Comparison of ENCODE assay signal across 1 cellular context in the genomic region with DNA sequence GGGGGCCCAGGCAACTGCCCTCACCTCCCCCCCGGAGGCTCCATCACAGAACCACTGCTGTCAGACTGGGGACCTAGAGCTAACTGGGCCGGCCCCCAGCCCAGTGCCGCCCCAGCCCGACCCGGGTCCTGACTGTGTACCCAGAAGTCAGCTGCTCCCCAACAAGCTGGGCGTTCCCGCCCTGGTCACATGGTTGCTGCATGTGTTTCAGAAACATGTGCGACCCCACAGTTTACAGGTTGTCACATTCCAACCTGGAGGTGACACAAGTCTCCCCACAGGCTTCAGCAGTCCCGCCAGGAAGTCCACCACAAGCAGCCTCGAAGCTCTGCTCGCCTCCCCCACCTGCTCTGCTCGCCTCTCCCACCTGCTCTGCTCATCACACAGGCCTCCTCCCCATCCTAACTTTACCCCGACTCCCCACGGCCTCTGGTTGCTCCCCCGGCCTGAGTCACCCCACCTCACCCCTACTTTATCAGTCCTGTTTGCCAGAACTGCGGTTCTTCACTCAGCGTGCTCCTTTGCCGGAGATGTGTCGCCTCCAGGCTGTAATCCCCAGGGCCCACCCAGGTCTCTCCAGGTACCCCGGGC.
TF ChIP-seq lines count a peak whose summit lies in the region.

No MANE protein-coding gene starts in this region.

TF ChIP-seq in K562, 482 proteins besides CTCF, POLR2A, EP300 and RAD21 (continued from another document and continues in another):
- TF ChIP-seq, protein P1, sequence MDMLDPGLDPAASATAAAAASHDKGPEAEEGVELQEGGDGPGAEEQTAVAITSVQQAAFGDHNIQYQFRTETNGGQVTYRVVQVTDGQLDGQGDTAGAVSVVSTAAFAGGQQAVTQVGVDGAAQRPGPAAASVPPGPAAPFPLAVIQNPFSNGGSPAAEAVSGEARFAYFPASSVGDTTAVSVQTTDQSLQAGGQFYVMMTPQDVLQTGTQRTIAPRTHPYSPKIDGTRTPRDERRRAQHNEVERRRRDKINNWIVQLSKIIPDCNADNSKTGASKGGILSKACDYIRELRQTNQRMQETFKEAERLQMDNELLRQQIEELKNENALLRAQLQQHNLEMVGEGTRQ (CRISPR knock-in tag; IDR thresholded peaks at IDR 0.05) = 0 out of 2 replicates have a peak, but pooled peaks have one; percentile 16
- TF ChIP-seq, protein P2, sequence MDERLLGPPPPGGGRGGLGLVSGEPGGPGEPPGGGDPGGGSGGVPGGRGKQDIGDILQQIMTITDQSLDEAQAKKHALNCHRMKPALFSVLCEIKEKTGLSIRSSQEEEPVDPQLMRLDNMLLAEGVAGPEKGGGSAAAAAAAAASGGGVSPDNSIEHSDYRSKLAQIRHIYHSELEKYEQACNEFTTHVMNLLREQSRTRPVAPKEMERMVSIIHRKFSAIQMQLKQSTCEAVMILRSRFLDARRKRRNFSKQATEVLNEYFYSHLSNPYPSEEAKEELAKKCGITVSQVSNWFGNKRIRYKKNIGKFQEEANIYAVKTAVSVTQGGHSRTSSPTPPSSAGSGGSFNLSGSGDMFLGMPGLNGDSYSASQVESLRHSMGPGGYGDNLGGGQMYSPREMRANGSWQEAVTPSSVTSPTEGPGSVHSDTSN (CRISPR knock-in tag; IDR thresholded peaks at IDR 0.05; ENCODE audit: low read depth) = no peak
- TF ChIP-seq, protein P2 (tag; conservative IDR thresholded peaks at IDR 0.05; ENCODE audit: low read depth) = no peak
- no peak for TF ChIP-seq PHF21A (IDR thresholded peaks at IDR 0.05; ENCODE audit: borderline replicate concordance, low read depth)
- no peak for TF ChIP-seq RBM17 (IDR thresholded peaks at IDR 0.05; ENCODE audit: borderline replicate concordance, low read depth, low read length)
- TF ChIP-seq, protein P3, sequence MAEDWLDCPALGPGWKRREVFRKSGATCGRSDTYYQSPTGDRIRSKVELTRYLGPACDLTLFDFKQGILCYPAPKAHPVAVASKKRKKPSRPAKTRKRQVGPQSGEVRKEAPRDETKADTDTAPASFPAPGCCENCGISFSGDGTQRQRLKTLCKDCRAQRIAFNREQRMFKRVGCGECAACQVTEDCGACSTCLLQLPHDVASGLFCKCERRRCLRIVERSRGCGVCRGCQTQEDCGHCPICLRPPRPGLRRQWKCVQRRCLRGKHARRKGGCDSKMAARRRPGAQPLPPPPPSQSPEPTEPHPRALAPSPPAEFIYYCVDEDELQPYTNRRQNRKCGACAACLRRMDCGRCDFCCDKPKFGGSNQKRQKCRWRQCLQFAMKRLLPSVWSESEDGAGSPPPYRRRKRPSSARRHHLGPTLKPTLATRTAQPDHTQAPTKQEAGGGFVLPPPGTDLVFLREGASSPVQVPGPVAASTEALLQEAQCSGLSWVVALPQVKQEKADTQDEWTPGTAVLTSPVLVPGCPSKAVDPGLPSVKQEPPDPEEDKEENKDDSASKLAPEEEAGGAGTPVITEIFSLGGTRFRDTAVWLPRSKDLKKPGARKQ (CRISPR knock-in tag; IDR thresholded peaks at IDR 0.05) = no peak
- TF ChIP-seq, protein P4, sequence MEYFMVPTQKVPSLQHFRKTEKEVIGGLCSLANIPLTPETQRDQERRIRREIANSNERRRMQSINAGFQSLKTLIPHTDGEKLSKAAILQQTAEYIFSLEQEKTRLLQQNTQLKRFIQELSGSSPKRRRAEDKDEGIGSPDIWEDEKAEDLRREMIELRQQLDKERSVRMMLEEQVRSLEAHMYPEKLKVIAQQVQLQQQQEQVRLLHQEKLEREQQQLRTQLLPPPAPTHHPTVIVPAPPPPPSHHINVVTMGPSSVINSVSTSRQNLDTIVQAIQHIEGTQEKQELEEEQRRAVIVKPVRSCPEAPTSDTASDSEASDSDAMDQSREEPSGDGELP (CRISPR knock-in tag; IDR thresholded peaks at IDR 0.05; ENCODE audit: borderline replicate concordance) = peak; percentile 74
- TF ChIP-seq, protein P5, sequence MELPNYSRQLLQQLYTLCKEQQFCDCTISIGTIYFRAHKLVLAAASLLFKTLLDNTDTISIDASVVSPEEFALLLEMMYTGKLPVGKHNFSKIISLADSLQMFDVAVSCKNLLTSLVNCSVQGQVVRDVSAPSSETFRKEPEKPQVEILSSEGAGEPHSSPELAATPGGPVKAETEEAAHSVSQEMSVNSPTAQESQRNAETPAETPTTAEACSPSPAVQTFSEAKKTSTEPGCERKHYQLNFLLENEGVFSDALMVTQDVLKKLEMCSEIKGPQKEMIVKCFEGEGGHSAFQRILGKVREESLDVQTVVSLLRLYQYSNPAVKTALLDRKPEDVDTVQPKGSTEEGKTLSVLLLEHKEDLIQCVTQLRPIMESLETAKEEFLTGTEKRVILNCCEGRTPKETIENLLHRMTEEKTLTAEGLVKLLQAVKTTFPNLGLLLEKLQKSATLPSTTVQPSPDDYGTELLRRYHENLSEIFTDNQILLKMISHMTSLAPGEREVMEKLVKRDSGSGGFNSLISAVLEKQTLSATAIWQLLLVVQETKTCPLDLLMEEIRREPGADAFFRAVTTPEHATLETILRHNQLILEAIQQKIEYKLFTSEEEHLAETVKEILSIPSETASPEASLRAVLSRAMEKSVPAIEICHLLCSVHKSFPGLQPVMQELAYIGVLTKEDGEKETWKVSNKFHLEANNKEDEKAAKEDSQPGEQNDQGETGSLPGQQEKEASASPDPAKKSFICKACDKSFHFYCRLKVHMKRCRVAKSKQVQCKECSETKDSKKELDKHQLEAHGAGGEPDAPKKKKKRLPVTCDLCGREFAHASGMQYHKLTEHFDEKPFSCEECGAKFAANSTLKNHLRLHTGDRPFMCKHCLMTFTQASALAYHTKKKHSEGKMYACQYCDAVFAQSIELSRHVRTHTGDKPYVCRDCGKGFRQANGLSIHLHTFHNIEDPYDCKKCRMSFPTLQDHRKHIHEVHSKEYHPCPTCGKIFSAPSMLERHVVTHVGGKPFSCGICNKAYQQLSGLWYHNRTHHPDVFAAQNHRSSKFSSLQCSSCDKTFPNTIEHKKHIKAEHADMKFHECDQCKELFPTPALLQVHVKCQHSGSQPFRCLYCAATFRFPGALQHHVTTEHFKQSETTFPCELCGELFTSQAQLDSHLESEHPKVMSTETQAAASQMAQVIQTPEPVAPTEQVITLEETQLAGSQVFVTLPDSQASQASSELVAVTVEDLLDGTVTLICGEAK (IDR thresholded peaks at IDR 0.05) = no peak
- TF ChIP-seq, protein P5 (CRISPR knock-in tag; IDR thresholded peaks at IDR 0.05) = no peak
- TF ChIP-seq, protein P6, sequence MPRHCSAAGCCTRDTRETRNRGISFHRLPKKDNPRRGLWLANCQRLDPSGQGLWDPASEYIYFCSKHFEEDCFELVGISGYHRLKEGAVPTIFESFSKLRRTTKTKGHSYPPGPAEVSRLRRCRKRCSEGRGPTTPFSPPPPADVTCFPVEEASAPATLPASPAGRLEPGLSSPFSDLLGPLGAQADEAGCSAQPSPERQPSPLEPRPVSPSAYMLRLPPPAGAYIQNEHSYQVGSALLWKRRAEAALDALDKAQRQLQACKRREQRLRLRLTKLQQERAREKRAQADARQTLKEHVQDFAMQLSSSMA (CRISPR knock-in tag; IDR thresholded peaks at IDR 0.05) = no peak
- TF ChIP-seq XRCC5 (IDR thresholded peaks at IDR 0.05; ENCODE audit: low read depth, low read length) = no peak
- TF ChIP-seq HEY1 (CRISPR knock-in tag; IDR thresholded peaks at IDR 0.05; ENCODE audit: borderline replicate concordance) = no peak
- no peak for TF ChIP-seq KHSRP (IDR thresholded peaks at IDR 0.05)
- no peak for TF ChIP-seq ILK (tag; IDR thresholded peaks at IDR 0.05; ENCODE audit: borderline replicate concordance, low read depth)
- TF ChIP-seq KAT8 (IDR thresholded peaks at IDR 0.05; ENCODE audit: low read depth) = no peak
- no peak for TF ChIP-seq ZFP1 (CRISPR knock-in tag; IDR thresholded peaks at IDR 0.05)
- TF ChIP-seq ESRRA (IDR thresholded peaks at IDR 0.05; ENCODE audit: borderline replicate concordance, low read depth) = no peak
- no peak for TF ChIP-seq KLF10 (CRISPR knock-in tag; IDR thresholded peaks at IDR 0.05)
- TF ChIP-seq, protein P7, sequence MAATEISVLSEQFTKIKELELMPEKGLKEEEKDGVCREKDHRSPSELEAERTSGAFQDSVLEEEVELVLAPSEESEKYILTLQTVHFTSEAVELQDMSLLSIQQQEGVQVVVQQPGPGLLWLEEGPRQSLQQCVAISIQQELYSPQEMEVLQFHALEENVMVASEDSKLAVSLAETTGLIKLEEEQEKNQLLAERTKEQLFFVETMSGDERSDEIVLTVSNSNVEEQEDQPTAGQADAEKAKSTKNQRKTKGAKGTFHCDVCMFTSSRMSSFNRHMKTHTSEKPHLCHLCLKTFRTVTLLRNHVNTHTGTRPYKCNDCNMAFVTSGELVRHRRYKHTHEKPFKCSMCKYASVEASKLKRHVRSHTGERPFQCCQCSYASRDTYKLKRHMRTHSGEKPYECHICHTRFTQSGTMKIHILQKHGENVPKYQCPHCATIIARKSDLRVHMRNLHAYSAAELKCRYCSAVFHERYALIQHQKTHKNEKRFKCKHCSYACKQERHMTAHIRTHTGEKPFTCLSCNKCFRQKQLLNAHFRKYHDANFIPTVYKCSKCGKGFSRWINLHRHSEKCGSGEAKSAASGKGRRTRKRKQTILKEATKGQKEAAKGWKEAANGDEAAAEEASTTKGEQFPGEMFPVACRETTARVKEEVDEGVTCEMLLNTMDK (IDR thresholded peaks at IDR 0.05; ENCODE audit: borderline replicate concordance, insufficient read depth, low read depth, low read length, poor library complexity, severe bottlenecking) = no peak
- no peak for TF ChIP-seq THRAP3 (IDR thresholded peaks at IDR 0.05; ENCODE audit: borderline replicate concordance)
- TF ChIP-seq, protein P8, sequence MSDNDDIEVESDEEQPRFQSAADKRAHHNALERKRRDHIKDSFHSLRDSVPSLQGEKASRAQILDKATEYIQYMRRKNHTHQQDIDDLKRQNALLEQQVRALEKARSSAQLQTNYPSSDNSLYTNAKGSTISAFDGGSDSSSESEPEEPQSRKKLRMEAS (CRISPR knock-in tag; IDR thresholded peaks at IDR 0.05) = peak; percentile 78
- no peak for TF ChIP-seq TBP (optimal IDR thresholded peaks at IDR 0.05; ENCODE audit: low read depth, low read length)
- no peak for TF ChIP-seq MYBL2 (IDR thresholded peaks at IDR 0.05; ENCODE audit: low read depth)
- no peak for TF ChIP-seq MYBL2 (CRISPR knock-in tag; IDR thresholded peaks at IDR 0.05; ENCODE audit: borderline replicate concordance)
- no peak for TF ChIP-seq PHTF2 (CRISPR knock-in tag; IDR thresholded peaks at IDR 0.05)
- TF ChIP-seq JUN (IDR thresholded peaks at IDR 0.05; ENCODE audit: borderline replicate concordance, low read depth, low read length) = no peak
- TF ChIP-seq JUN (CRISPR knock-in tag; IDR thresholded peaks at IDR 0.05; ENCODE audit: borderline replicate concordance) = peak; percentile 57; the same call in 1 of the 2 replicates
- TF ChIP-seq NR2C2 (CRISPR knock-in tag; IDR thresholded peaks at IDR 0.05) = no peak
- TF ChIP-seq NR2C2 (tag; IDR thresholded peaks at IDR 0.05) = no peak
- TF ChIP-seq, protein P9, sequence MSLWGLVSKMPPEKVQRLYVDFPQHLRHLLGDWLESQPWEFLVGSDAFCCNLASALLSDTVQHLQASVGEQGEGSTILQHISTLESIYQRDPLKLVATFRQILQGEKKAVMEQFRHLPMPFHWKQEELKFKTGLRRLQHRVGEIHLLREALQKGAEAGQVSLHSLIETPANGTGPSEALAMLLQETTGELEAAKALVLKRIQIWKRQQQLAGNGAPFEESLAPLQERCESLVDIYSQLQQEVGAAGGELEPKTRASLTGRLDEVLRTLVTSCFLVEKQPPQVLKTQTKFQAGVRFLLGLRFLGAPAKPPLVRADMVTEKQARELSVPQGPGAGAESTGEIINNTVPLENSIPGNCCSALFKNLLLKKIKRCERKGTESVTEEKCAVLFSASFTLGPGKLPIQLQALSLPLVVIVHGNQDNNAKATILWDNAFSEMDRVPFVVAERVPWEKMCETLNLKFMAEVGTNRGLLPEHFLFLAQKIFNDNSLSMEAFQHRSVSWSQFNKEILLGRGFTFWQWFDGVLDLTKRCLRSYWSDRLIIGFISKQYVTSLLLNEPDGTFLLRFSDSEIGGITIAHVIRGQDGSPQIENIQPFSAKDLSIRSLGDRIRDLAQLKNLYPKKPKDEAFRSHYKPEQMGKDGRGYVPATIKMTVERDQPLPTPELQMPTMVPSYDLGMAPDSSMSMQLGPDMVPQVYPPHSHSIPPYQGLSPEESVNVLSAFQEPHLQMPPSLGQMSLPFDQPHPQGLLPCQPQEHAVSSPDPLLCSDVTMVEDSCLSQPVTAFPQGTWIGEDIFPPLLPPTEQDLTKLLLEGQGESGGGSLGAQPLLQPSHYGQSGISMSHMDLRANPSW (CRISPR knock-in tag; IDR thresholded peaks at IDR 0.05) = no peak
- no peak for TF ChIP-seq SNRNP70 (optimal IDR thresholded peaks at IDR 0.05; ENCODE audit: low read depth, low read length)
